16 cellular contexts compared by ENCODE assay signal in the genomic region with DNA sequence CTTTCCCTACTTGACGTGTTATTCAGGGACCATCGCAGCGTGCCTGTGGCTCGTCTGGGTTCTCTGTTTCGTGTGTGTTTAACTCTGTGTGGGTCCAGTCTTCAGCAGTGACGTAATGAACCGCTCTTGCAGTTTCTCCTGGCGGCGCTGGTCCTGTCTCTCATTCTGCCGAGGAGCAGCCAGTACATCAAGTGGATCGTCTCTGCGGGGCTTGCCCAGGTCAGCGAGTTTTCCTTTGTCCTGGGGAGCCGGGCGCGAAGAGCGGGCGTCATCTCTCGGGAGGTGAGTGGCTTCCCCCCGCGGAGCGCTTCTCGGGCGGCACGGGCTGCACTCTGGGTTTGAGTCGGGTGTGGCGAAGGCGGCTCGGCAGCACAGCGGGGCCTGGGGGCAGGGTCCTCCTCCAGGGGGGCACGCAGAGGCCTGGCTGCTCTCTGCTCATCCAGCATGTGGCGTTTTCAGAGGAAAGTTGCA. TPM values are rescaled to one million over a fixed set of nuclear protein-coding genes. Genes with fewer than 3 reads are reported as not detected.
A peak's percentile ranks its signal among the peaks of the same experiment; 100 is the strongest.
DNase-seq lines count a peak whose midpoint lies in the region; ATAC-seq and TF ChIP-seq lines count a peak whose summit lies in the region.
"Had no signal": no experiment of that assay in that cellular context is flagged by ENCODE, and none has a peak within 500 bp of the region (broad histone marks: within the 10 kb centered on the region; RNA-seq: fewer than 3 reads in every experiment).

No MANE protein-coding gene starts in this region.

- intact Hi-C loops in dorsolateral prefrontal cortex (cut with DNase I): no loop called here

- H3K9ac ChIP-seq in muscle layer of colon (ENCODE audit: low read length): no peak overlapping the region

- TF ChIP-seq CTCF in AG10803 (conservative IDR thresholded peaks at IDR 0.05; ENCODE audit: low read length): no peak
- TF ChIP-seq CTCF in dorsolateral prefrontal cortex (IDR thresholded peaks at IDR 0.05 in 54 of 56, conservative IDR thresholded peaks at IDR 0.05 in 2 of 56; ENCODE audit: low read depth in 1 of 56, partially characterized antibody in 56 of 56): no peak

- H3K27me3 ChIP-seq in dorsolateral prefrontal cortex (no peaks in the 10 kb centered on the region), muscle layer of colon (ENCODE audit: control insufficient read depth in 1 of 2, insufficient read depth in 2 of 2, low read length in 2 of 2) (no peaks in the 10 kb centered on the region)
- H3K27me3 ChIP-seq: cardiac muscle cell had no signal

- peaks cover 34% of the 10 kb centered on the region for H3K4me1 ChIP-seq in muscle layer of colon (ENCODE audit: insufficient read depth, low read length)
- H3K4me1 ChIP-seq: prostate gland had no signal

- H3K27ac ChIP-seq in dorsolateral prefrontal cortex: peak overlapping the region in 23 of 59 donors; percentile 2 to 85 (median 42)
- peak overlapping the region; percentile 65 for H3K27ac ChIP-seq in muscle layer of colon (ENCODE audit: low read depth, low read length)
- H3K27ac ChIP-seq: cardiac muscle cell had no signal

- DNase-seq in AG10803 (ENCODE audit: low read depth) (peak; percentile 38), NCI-H1417 (lab: John Stamatoyannopoulos, UW) (peak; percentile 83 to 94 (median 84)), dorsolateral prefrontal cortex (peak in 5 of 10 donors; percentile 30 to 73 (median 39)), DMS114 treated with DMSO at 0.1 percent for 48 hours (lab: John Stamatoyannopoulos, UW; ENCODE audit: unreplicated experiment) (no peak), NCI-H2029 treated with DMSO at 0.1 percent for 48 hours (lab: John Stamatoyannopoulos, UW) (no peak)
- DNase-seq: activated T-cell treated with anti-CD3 and anti-CD28 coated beads, Interleukin-2, amount 50 U/mL, for 24 hours; KBM-7; NCI-H2081 treated with DMSO at 0.1 percent for 48 hours; RPMI8226 had no signal

- H3K4me3 ChIP-seq in AG10803 (ENCODE audit: low read length) (no peak overlapping the region), dorsolateral prefrontal cortex (peak overlapping the region in 57 of 59 donors; percentile 14 to 64 (median 44)), muscle layer of colon (ENCODE audit: low read depth in 1 of 2, low read length in 2 of 2) (peak overlapping the region in 1 of 2 donors; percentile 24)
- H3K4me3 ChIP-seq: cardiac muscle cell, lung, prostate gland, thoracic aorta had no signal

- H3K9me3 ChIP-seq in muscle layer of colon (ENCODE audit: low read length): no peaks in the 10 kb centered on the region
- H3K9me3 ChIP-seq: prostate gland, thoracic aorta had no signal

- peaks cover 23% of the 10 kb centered on the region for H3K36me3 ChIP-seq in muscle layer of colon (ENCODE audit: insufficient read depth, low read length)
- H3K36me3 ChIP-seq: prostate gland had no signal

- no peak for ATAC-seq in GM19023 (IDR thresholded peaks at IDR 0.05; ENCODE audit: unreplicated experiment)
- no peak for ATAC-seq in GM21717 (IDR thresholded peaks at IDR 0.05; ENCODE audit: unreplicated experiment)

RNA-seq across cellular contexts. Expression of gene TFDP1, which starts 36.3 kb away (rescaled TPM):
- 10 to 100 TPM; 21.2 to 60.2 (median 33.4) TPM for total RNA-seq in dorsolateral prefrontal cortex

RNA-seq across cellular contexts. Expression of gene DCUN1D2, which starts 57.7 kb away (rescaled TPM):
- total RNA-seq in dorsolateral prefrontal cortex: 10 to 100 TPM; 27.6 to 95.6 (median 60.2) TPM

Comparison
In these comparisons a context has a peak if more than half of its experiments do, and no peak if none do; other contexts are left out.
1. DNase-seq: peak in AG10803 (single experiment) and NCI-H1417 (3 of 3); none in DMS114 treated with DMSO at 0.1 percent for 48 hours (single experiment) and NCI-H2029 treated with DMSO at 0.1 percent for 48 hours (single experiment).